Comparison of ENCODE assay signal across 8 cellular contexts in the genomic region with DNA sequence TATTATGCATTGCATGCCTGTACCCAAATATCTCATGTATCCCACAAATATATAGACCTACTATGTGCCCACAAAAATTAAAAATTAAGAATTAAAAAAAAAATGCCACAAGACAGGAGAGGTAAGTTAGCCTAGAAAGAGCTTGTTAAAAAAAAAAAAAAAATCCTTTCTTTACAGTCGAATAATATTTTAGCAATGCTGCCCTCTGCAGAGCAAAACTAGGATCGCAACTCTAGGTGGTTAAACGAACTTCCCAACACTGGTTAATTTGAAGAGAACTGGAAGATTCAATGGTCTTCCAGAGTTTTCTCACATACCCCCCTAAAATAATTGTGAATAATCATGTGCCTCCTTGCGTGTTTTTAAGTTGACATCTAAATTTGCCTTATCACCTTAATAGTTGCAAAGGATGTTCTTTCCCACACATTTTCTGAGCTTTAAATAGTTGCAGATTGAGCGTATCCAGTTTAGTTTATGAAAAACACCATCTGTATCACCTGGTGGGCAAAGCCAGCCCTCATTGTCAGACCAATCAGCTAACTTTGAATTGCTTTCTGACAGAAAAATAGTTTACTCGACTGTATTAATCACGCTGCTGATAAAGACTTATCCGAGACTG. TPM values are rescaled to one million over a fixed set of nuclear protein-coding genes. Genes with fewer than 3 reads are reported as not detected.
DNase-seq lines count a peak whose midpoint lies in the region; ATAC-seq, FAIRE-seq and TF ChIP-seq lines count a peak whose summit lies in the region.

No MANE protein-coding gene starts in this region.

- H3K79me2 ChIP-seq in H1 (ENCODE audit: control insufficient read depth in 1 of 2, insufficient read depth in 2 of 2, low read length in 2 of 2), result no peaks in the 10 kb centered on the region

- CTCF ChIA-PET in activated CD4-positive, alpha-beta memory T cell treated with anti-CD3 and anti-CD28 coated beads, Interleukin-2, amount 10 ng/mL, durations not matched to agents 7 days and 5 days (lab: Charles Lee), result interaction anchor here (0.6 to 5.8 kb wide), 50 partner anchors 10 to 1022 kb away, joined by 3 to 119 read pairs (median 4); partner anchors contain the start of genes CYSLTR2, ITM2B, LPAR6 and RB1
- CTCF ChIA-PET in H1 (lab: Charles Lee; ENCODE audit: partially characterized antibody), result interaction anchor here (0.6 to 12.9 kb wide), 49 partner anchors 8 to 1927 kb away, joined by 3 to 105 read pairs (median 4); no protein-coding TSS in a partner anchor

- ATAC-seq in mucosa of descending colon, result peak; percentile 74
- peak; percentile 51 for ATAC-seq in stimulated activated effector memory CD8-positive, alpha-beta T cell treated with anti-CD3 and anti-CD28 coated beads, Interleukin-12 subunit alpha, Interleukin-12 subunit beta, amount 100 ng/mL, for 72 hours
- ATAC-seq in GM19397 (IDR thresholded peaks at IDR 0.05; ENCODE audit: unreplicated experiment), result no peak

- no peak overlapping the region for H3K4ac ChIP-seq in H1 (replicated peaks; ENCODE audit: insufficient read length, low read depth, low read length)

- H4K5ac ChIP-seq in H1 (ENCODE audit: insufficient read length, low read depth, low read length), result no peak overlapping the region

- H3K4me1 ChIP-seq in H1 (replicated peaks in 1 of 4; ENCODE audit: control insufficient read depth in 3 of 4, insufficient read depth in 4 of 4, low read length in 3 of 4), result peaks cover 0 to 3% (median under 1%) of the 10 kb centered on the region in 4 experiments; a peak in 3 of 7 replicates
- peaks cover 28% of the 10 kb centered on the region for H3K4me1 ChIP-seq in mucosa of descending colon (ENCODE audit: low read depth)

- H3K36me3 Mint-ChIP-seq in activated CD4-positive, alpha-beta memory T cell treated with anti-CD3 and anti-CD28 coated beads, Interleukin-2, amount 10 ng/mL, durations not matched to agents 7 days and 5 days (ENCODE audit: low read depth), result peaks cover 12% of the 10 kb centered on the region
- H3K36me3 Mint-ChIP-seq in stimulated activated effector memory CD8-positive, alpha-beta T cell treated with anti-CD3 and anti-CD28 coated beads, Interleukin-12 subunit alpha, Interleukin-12 subunit beta, amount 100 ng/mL, for 72 hours, result no peaks in the 10 kb centered on the region

- in situ Hi-C loops in GM13976 (cut with MboI; ENCODE audit: low sequenced_read_pairs, unreplicated experiment), result loop anchor here (10.0 to 25.0 kb wide), 2 partner anchors 185 to 443 kb away; no protein-coding TSS in a partner anchor

- no peak overlapping the region for H4K91ac ChIP-seq in H1 (replicated peaks; ENCODE audit: insufficient read length, low read length)

- peaks cover 2% of the 10 kb centered on the region for H3K9me3 Mint-ChIP-seq in activated CD4-positive, alpha-beta memory T cell treated with anti-CD3 and anti-CD28 coated beads, Interleukin-2, amount 10 ng/mL, durations not matched to agents 7 days and 5 days
- H3K9me3 Mint-ChIP-seq in stimulated activated effector memory CD8-positive, alpha-beta T cell treated with anti-CD3 and anti-CD28 coated beads, Interleukin-12 subunit alpha, Interleukin-12 subunit beta, amount 100 ng/mL, for 72 hours, result no peaks in the 10 kb centered on the region

- H3K4me3 ChIP-seq in H1 (ENCODE audit: extremely low read depth in 1 of 4, insufficient read depth in 2 of 4, low read depth in 3 of 4, low read length in 4 of 4) (no peak overlapping the region), mucosa of descending colon (no peak overlapping the region)

- TF ChIP-seq RAD21 in H1 (IDR thresholded peaks at IDR 0.05 in 1 of 2, conservative IDR thresholded peaks at IDR 0.05 in 1 of 2; ENCODE audit: low read depth in 2 of 2, low read length in 2 of 2), result peak; percentile 72 to 78

- H3K23me2 ChIP-seq in H1 (ENCODE audit: low read depth, low read length), result no peaks in the 10 kb centered on the region

- peaks cover 38% of the 10 kb centered on the region for H3K4me1 Mint-ChIP-seq in activated CD4-positive, alpha-beta memory T cell treated with anti-CD3 and anti-CD28 coated beads, Interleukin-2, amount 10 ng/mL, durations not matched to agents 7 days and 5 days
- peaks cover 16% of the 10 kb centered on the region for H3K4me1 Mint-ChIP-seq in stimulated activated effector memory CD8-positive, alpha-beta T cell treated with anti-CD3 and anti-CD28 coated beads, Interleukin-12 subunit alpha, Interleukin-12 subunit beta, amount 100 ng/mL, for 72 hours

- H3K36me3 ChIP-seq in H1 (ENCODE audit: control insufficient read depth in 2 of 4, insufficient read depth in 4 of 4, low read length in 3 of 4) (no peaks in the 10 kb centered on the region), mucosa of descending colon (ENCODE audit: low read depth) (no peaks in the 10 kb centered on the region)

- no peak for TF ChIP-seq EP300 in H1 (IDR thresholded peaks at IDR 0.05; ENCODE audit: borderline replicate concordance in 1 of 2, low read depth in 2 of 2, low read length in 2 of 2)

- no peak overlapping the region for H3K27ac ChIP-seq in H1 (ENCODE audit: low read depth, low read length)

- 55% methylated on average over 8 of the region's 8 CpGs; no CpG with 5 or more reads in 1 of the 2 experiments for WGBS in H1 (ENCODE audit: extremely low coverage in 1 of 2, insufficient coverage in 1 of 2, insufficient read length in 1 of 2, insufficient replicate concordance in 2 of 2, low coverage in 1 of 2, low lambda C conversion rate in 2 of 2, missing lambda C conversion rate in 1 of 2), 2 experiments

- intact Hi-C loops in mucosa of descending colon (cut with DNase I, micrococcal nuclease), result loop anchor here (5.0 to 10.0 kb wide), 3 partner anchors 245 to 455 kb away; no protein-coding TSS in a partner anchor

- H2AFZ ChIP-seq in H1 (ENCODE audit: low read length), result 0 out of 2 replicates have a peak overlapping the region, but pooled peaks have one; percentile 11

- no peaks in the 10 kb centered on the region for H3K27me3 ChIP-seq in H1 (replicated peaks in 1 of 4; ENCODE audit: control insufficient read depth in 3 of 4, extremely low read depth in 1 of 4, insufficient read depth in 3 of 4, low read length in 3 of 4)

- no peak overlapping the region for H2BK5ac ChIP-seq in H1 (ENCODE audit: low read depth, low read length)

- no peak overlapping the region for H2AK5ac ChIP-seq in H1 (ENCODE audit: low read depth, low read length)

- H2BK12ac ChIP-seq in H1 (ENCODE audit: low read depth, low read length), result no peak overlapping the region

- POLR2A ChIA-PET in activated CD4-positive, alpha-beta memory T cell treated with anti-CD3 and anti-CD28 coated beads, Interleukin-2, amount 10 ng/mL, durations not matched to agents 7 days and 5 days (lab: Charles Lee), result interaction anchor here (0.5 to 4.0 kb wide), 23 partner anchors 10 to 1211 kb away, joined by 3 to 21 read pairs (median 4); partner anchors contain the start of genes LPAR6, RB1 and RCBTB2
- POLR2A ChIA-PET in H1 (lab: Charles Lee; ENCODE audit: partially characterized antibody), result interaction anchor here (0.7 to 0.9 kb wide), 2 partner anchors 10 to 464 kb away, joined by 3 to 4 read pairs; no protein-coding TSS in a partner anchor

- no peak overlapping the region for H3K4me3 Mint-ChIP-seq in activated CD4-positive, alpha-beta memory T cell treated with anti-CD3 and anti-CD28 coated beads, Interleukin-2, amount 10 ng/mL, durations not matched to agents 7 days and 5 days
- no peak overlapping the region for H3K4me3 Mint-ChIP-seq in stimulated activated effector memory CD8-positive, alpha-beta T cell treated with anti-CD3 and anti-CD28 coated beads, Interleukin-12 subunit alpha, Interleukin-12 subunit beta, amount 100 ng/mL, for 72 hours

- no peak for TF ChIP-seq POLR2A in H1 (IDR thresholded peaks at IDR 0.05; ENCODE audit: control extremely low read depth in 1 of 2, low read depth in 2 of 2, low read length in 2 of 2)

- no peaks in the 10 kb centered on the region for H4K20me1 ChIP-seq in H1 (replicated peaks in 1 of 2; ENCODE audit: control insufficient read depth in 1 of 2, insufficient read depth in 2 of 2, low read length in 2 of 2)

- H3K27me3 Mint-ChIP-seq in activated CD4-positive, alpha-beta memory T cell treated with anti-CD3 and anti-CD28 coated beads, Interleukin-2, amount 10 ng/mL, durations not matched to agents 7 days and 5 days, result peaks cover 39% of the 10 kb centered on the region

- no peak overlapping the region for H3K4me2 ChIP-seq in H1 (ENCODE audit: insufficient read depth in 1 of 2, low read depth in 2 of 2, low read length in 2 of 2)

- no peak overlapping the region for H3K18ac ChIP-seq in H1 (ENCODE audit: extremely low read depth, low read length)

- no peak overlapping the region for H3K56ac ChIP-seq in H1 (replicated peaks; ENCODE audit: insufficient read length, low read depth, low read length)

- H2BK20ac ChIP-seq in H1 (ENCODE audit: low read length), result no peak overlapping the region

- no peak for DNase-seq in GM13976 (ENCODE audit: low spot score)
- peak; percentile 52 to 83 for DNase-seq in NCI-H526 (lab: John Stamatoyannopoulos, UW)
- peak; percentile 72 for DNase-seq in activated CD4-positive, alpha-beta memory T cell treated with anti-CD3 and anti-CD28 coated beads, Interleukin-2, amount 10 ng/mL, durations not matched to agents 7 days and 5 days
- DNase-seq in H1 (ENCODE audit: low read depth in 1 of 2, low spot score in 2 of 2), result peak in 1 of 2 experiments; percentile 83
- DNase-seq in mucosa of descending colon, result peak in 2 of 3 donors; percentile 39 to 97
- peak; percentile 58 to 76 for DNase-seq in stimulated activated effector memory CD8-positive, alpha-beta T cell treated with anti-CD3 and anti-CD28 coated beads, Interleukin-12 subunit alpha, Interleukin-12 subunit beta, amount 100 ng/mL, for 72 hours (ENCODE audit: low spot score in 2 of 2)

- H3K27ac Mint-ChIP-seq in activated CD4-positive, alpha-beta memory T cell treated with anti-CD3 and anti-CD28 coated beads, Interleukin-2, amount 10 ng/mL, durations not matched to agents 7 days and 5 days, result no peak overlapping the region
- H3K27ac Mint-ChIP-seq in stimulated activated effector memory CD8-positive, alpha-beta T cell treated with anti-CD3 and anti-CD28 coated beads, Interleukin-12 subunit alpha, Interleukin-12 subunit beta, amount 100 ng/mL, for 72 hours, result peak overlapping the region; percentile 7

- H3K9me3 ChIP-seq in H1 (ENCODE audit: insufficient read depth in 2 of 2, low read depth in 1 of 2, low read length in 1 of 2) (no peaks in the 10 kb centered on the region), mucosa of descending colon (no peaks in the 10 kb centered on the region)

- FAIRE-seq in A204.1 (lab: Jason Lieb, UNC) (peak; percentile 96), H1 (lab: Jason Lieb, UNC) (peak; percentile 39)

- H3K79me1 ChIP-seq in H1 (ENCODE audit: low read depth, low read length), result no peaks in the 10 kb centered on the region

- no peak overlapping the region for H3K23ac ChIP-seq in H1 (ENCODE audit: insufficient read length)

- H2BK15ac ChIP-seq in H1 (ENCODE audit: low read length), result no peak overlapping the region

- no peak overlapping the region for H3K9ac ChIP-seq in H1 (replicated peaks in 1 of 4; ENCODE audit: extremely low read depth in 1 of 4, low read depth in 3 of 4, low read length in 3 of 4)

- no peak overlapping the region for H4K8ac ChIP-seq in H1 (ENCODE audit: extremely low read depth, insufficient read depth, low read length)

- H3K14ac ChIP-seq in H1 (ENCODE audit: insufficient read length), result no peak overlapping the region

- peak; percentile 61 for TF ChIP-seq CTCF in GM13976 (IDR thresholded peaks at IDR 0.05; ENCODE audit: borderline replicate concordance, control extremely low read depth, extremely low read depth, insufficient read depth, missing control alignments)
- TF ChIP-seq CTCF in H1 (IDR thresholded peaks at IDR 0.05; ENCODE audit: control extremely low read depth in 1 of 3, insufficient read depth in 1 of 3, low read depth in 1 of 3, low read length in 3 of 3), result peak in 2 of 3 experiments; percentile 51 to 54; a peak in 3 of 4 replicates
- TF ChIP-seq CTCF in mucosa of descending colon (IDR thresholded peaks at IDR 0.05), result peak; percentile 65

- no peak overlapping the region for H2BK120ac ChIP-seq in H1 (replicated peaks; ENCODE audit: low read depth, low read length)

RNA-seq across cellular contexts. Expression of gene RCBTB2, which starts 47.4 kb away (rescaled TPM):
- total RNA-seq in activated CD4-positive, alpha-beta memory T cell treated with anti-CD3 and anti-CD28 coated beads, Interleukin-2, amount 10 ng/mL, durations not matched to agents 7 days and 5 days, result 10 to 100 TPM; 35.6 TPM
- 8.4 and 9.3 TPM in 2 replicates for total RNA-seq in H1 (2021; fragmentation: NEBNext Ultra II Directional; extraction: Animal tissue kit (Norgen Biotek cat#: 25700))
- 4.5 and 5.2 TPM in 2 replicates for polyA plus RNA-seq in H1 (2011; rRNA removed)
- polyA plus RNA-seq in H1 (2011; cell fraction: cytosol; rRNA removed), result 6.9 TPM
- 4.3 TPM for polyA plus RNA-seq in H1 (2011; cell fraction: nucleus; rRNA removed)
- polyA plus RNA-seq in H1 (2012, experiment 1 of 2), result 5.1 to 9.5 TPM (median 7.1 TPM) in 4 replicates
- 0.87 TPM for polyA plus RNA-seq in H1 (2012, experiment 2 of 2)
- polyA plus RNA-seq in H1 (2013, experiment 1 of 2), result 4.4 TPM
- polyA plus RNA-seq in H1 (2013, experiment 2 of 2), result 4.0 TPM
- 7.5 and 9.9 TPM in 2 replicates for polyA minus RNA-seq in H1 (2011; rRNA and poly(A)+ RNA removed)
- 5.9 TPM for polyA minus RNA-seq in H1 (2011; cell fraction: cytosol; rRNA and poly(A)+ RNA removed)
- 6.7 TPM for polyA minus RNA-seq in H1 (2011; cell fraction: nucleus; rRNA and poly(A)+ RNA removed)
- total RNA-seq in mucosa of descending colon, result 10 to 100 TPM in 1 of 3 donors, 1 to 10 TPM in 2; 4.9 to 10.9 (median 6.7) TPM
